ENCODE assay signal across 13 cellular contexts in genomic region chr5:143047091-143047490, GRCh38.
A peak's percentile ranks its signal among the peaks of the same experiment; 100 is the strongest.
DNase-seq lines count a peak whose midpoint lies in the region; ATAC-seq and TF ChIP-seq lines count a peak whose summit lies in the region.
"Had no signal": no experiment of that assay in that cellular context is flagged by ENCODE, and none has a peak within 500 bp of the region (broad histone marks: within the 10 kb centered on the region; RNA-seq: fewer than 3 reads in every experiment).

No MANE protein-coding gene starts in this region.

- POLR2A ChIA-PET in activated CD4-positive, alpha-beta T cell treated with anti-CD3 and anti-CD28 coated beads for 36 hours (lab: Charles Lee) = no interaction called here

- intact Hi-C loops in activated CD4-positive, alpha-beta T cell treated with anti-CD3 and anti-CD28 coated beads for 36 hours (cut with DNase I, micrococcal nuclease) = no loop called here

- CTCF ChIA-PET in activated CD4-positive, alpha-beta T cell treated with anti-CD3 and anti-CD28 coated beads for 36 hours (lab: Charles Lee) = no interaction called here

- peak; percentile 60 for ATAC-seq in activated CD4-positive, alpha-beta T cell treated with anti-CD3 and anti-CD28 coated beads for 36 hours
- no peak for ATAC-seq in activated naive CD8-positive, alpha-beta T cell treated with anti-CD3 and anti-CD28 coated beads, Interleukin-2, amount 50 U/mL, for 24 hours
- ATAC-seq in stimulated activated naive CD8-positive, alpha-beta T cell treated with anti-CD3 and anti-CD28 coated beads, Interleukin-15, Interleukin-2, amounts not matched to agents 100 U/mL and 50 U/mL, for 24 hours = peak; percentile 36
- ATAC-seq: A549, GM23338 had no signal

- H3K4me1 Mint-ChIP-seq in activated CD4-positive, alpha-beta T cell treated with anti-CD3 and anti-CD28 coated beads for 36 hours = peaks cover 21% of the 10 kb centered on the region
- H3K4me1 Mint-ChIP-seq in activated naive CD8-positive, alpha-beta T cell treated with anti-CD3 and anti-CD28 coated beads for 36 hours = peaks cover 31% of the 10 kb centered on the region
- peaks cover 36% of the 10 kb centered on the region for H3K4me1 Mint-ChIP-seq in activated naive CD8-positive, alpha-beta T cell treated with anti-CD3 and anti-CD28 coated beads, Interleukin-2, amount 50 U/mL, for 24 hours
- H3K4me1 Mint-ChIP-seq in type B pancreatic cell (ENCODE audit: unreplicated experiment) = peaks cover 17% of the 10 kb centered on the region

- no peak overlapping the region for H3K4me3 Mint-ChIP-seq in activated CD4-positive, alpha-beta T cell treated with anti-CD3 and anti-CD28 coated beads for 36 hours
- H3K4me3 Mint-ChIP-seq in activated naive CD8-positive, alpha-beta T cell treated with anti-CD3 and anti-CD28 coated beads for 36 hours = no peak overlapping the region
- no peak overlapping the region for H3K4me3 Mint-ChIP-seq in activated naive CD8-positive, alpha-beta T cell treated with anti-CD3 and anti-CD28 coated beads, Interleukin-2, amount 50 U/mL, for 24 hours
- no peak overlapping the region for H3K4me3 Mint-ChIP-seq in type B pancreatic cell
- H3K4me3 Mint-ChIP-seq: CD4-positive, alpha-beta T cell; GM23338 had no signal

- DNase-seq in activated CD4-positive, alpha-beta T cell treated with anti-CD3 and anti-CD28 coated beads for 36 hours = no peak
- DNase-seq in activated CD4-positive, alpha-beta T cell treated with anti-CD3 and anti-CD28 coated beads for 48 hours = no peak
- no peak for DNase-seq in activated naive CD8-positive, alpha-beta T cell treated with anti-CD3 and anti-CD28 coated beads for 36 hours
- no peak for DNase-seq in activated naive CD8-positive, alpha-beta T cell treated with anti-CD3 and anti-CD28 coated beads, Interleukin-2, amount 50 U/mL, for 24 hours
- DNase-seq in stimulated activated naive CD8-positive, alpha-beta T cell treated with anti-CD3 and anti-CD28 coated beads, Interleukin-15, Interleukin-2, amounts not matched to agents 100 U/mL and 50 U/mL, for 24 hours = no peak
- no peak for DNase-seq in NK-92 treated with Interleukin-12 subunit alpha and Interleukin-12 subunit beta, amount 100 ng/mL, for 24 hours (lab: John Stamatoyannopoulos, UW)
- no peak for DNase-seq in type B pancreatic cell (ENCODE audit: extremely low spot score, unreplicated experiment)
- DNase-seq: AML-193; Caco-2; CD4-positive, alpha-beta T cell; HCEC 1CT had no signal

- H3K27me3 Mint-ChIP-seq in activated CD4-positive, alpha-beta T cell treated with anti-CD3 and anti-CD28 coated beads for 36 hours = no peaks in the 10 kb centered on the region
- H3K27me3 Mint-ChIP-seq in activated naive CD8-positive, alpha-beta T cell treated with anti-CD3 and anti-CD28 coated beads for 36 hours = no peaks in the 10 kb centered on the region
- H3K27me3 Mint-ChIP-seq in activated naive CD8-positive, alpha-beta T cell treated with anti-CD3 and anti-CD28 coated beads, Interleukin-2, amount 50 U/mL, for 24 hours = no peaks in the 10 kb centered on the region
- H3K27me3 Mint-ChIP-seq in type B pancreatic cell = no peaks in the 10 kb centered on the region
- H3K27me3 Mint-ChIP-seq: CD4-positive, alpha-beta T cell had no signal

- peaks cover 11% of the 10 kb centered on the region for H3K36me3 Mint-ChIP-seq in activated CD4-positive, alpha-beta T cell treated with anti-CD3 and anti-CD28 coated beads for 36 hours (ENCODE audit: low read depth)
- H3K36me3 Mint-ChIP-seq in activated naive CD8-positive, alpha-beta T cell treated with anti-CD3 and anti-CD28 coated beads for 36 hours = peaks cover 55% of the 10 kb centered on the region
- peaks cover 31% of the 10 kb centered on the region for H3K36me3 Mint-ChIP-seq in activated naive CD8-positive, alpha-beta T cell treated with anti-CD3 and anti-CD28 coated beads, Interleukin-2, amount 50 U/mL, for 24 hours (ENCODE audit: low read depth)
- H3K36me3 Mint-ChIP-seq in type B pancreatic cell = peaks cover 3% of the 10 kb centered on the region

- no peak overlapping the region for H3K27ac Mint-ChIP-seq in activated CD4-positive, alpha-beta T cell treated with anti-CD3 and anti-CD28 coated beads for 36 hours
- peak overlapping the region; percentile 2 for H3K27ac Mint-ChIP-seq in activated naive CD8-positive, alpha-beta T cell treated with anti-CD3 and anti-CD28 coated beads for 36 hours
- no peak overlapping the region for H3K27ac Mint-ChIP-seq in activated naive CD8-positive, alpha-beta T cell treated with anti-CD3 and anti-CD28 coated beads, Interleukin-2, amount 50 U/mL, for 24 hours
- no peak overlapping the region for H3K27ac Mint-ChIP-seq in type B pancreatic cell
- H3K27ac Mint-ChIP-seq: CD4-positive, alpha-beta T cell; GM23338 had no signal

- H3K9me3 Mint-ChIP-seq in activated CD4-positive, alpha-beta T cell treated with anti-CD3 and anti-CD28 coated beads for 36 hours (ENCODE audit: low read depth) = no peaks in the 10 kb centered on the region
- no peaks in the 10 kb centered on the region for H3K9me3 Mint-ChIP-seq in activated naive CD8-positive, alpha-beta T cell treated with anti-CD3 and anti-CD28 coated beads for 36 hours
- H3K9me3 Mint-ChIP-seq in activated naive CD8-positive, alpha-beta T cell treated with anti-CD3 and anti-CD28 coated beads, Interleukin-2, amount 50 U/mL, for 24 hours = no peaks in the 10 kb centered on the region
- peaks cover 3% of the 10 kb centered on the region for H3K9me3 Mint-ChIP-seq in type B pancreatic cell
- H3K9me3 Mint-ChIP-seq: CD4-positive, alpha-beta T cell; GM23338 had no signal

- TF ChIP-seq CTCF in type B pancreatic cell (conservative IDR thresholded peaks at IDR 0.05) = no peak
